Comparison of ENCODE assay signal across 12 cellular contexts in genomic region chr14:66140213-66140918, GRCh38.
DNase-seq lines count a peak whose midpoint lies in the region; ATAC-seq, FAIRE-seq and TF ChIP-seq lines count a peak whose summit lies in the region.
"Had no signal": no experiment of that assay in that cellular context is flagged by ENCODE, and none has a peak within 500 bp of the region (broad histone marks: within the 10 kb centered on the region; RNA-seq: fewer than 3 reads in every experiment).

No MANE protein-coding gene starts in this region.

- DNase-seq in H9, result no peak
- DNase-seq in GM12878 (ENCODE audit: low read depth, low spot score), result peak; percentile 30
- no peak for DNase-seq in activated effector memory CD4-positive, alpha-beta T cell treated with Interleukin-2 at 50 U/mL for 16 hours
- DNase-seq in stimulated activated effector memory CD8-positive, alpha-beta T cell treated with anti-CD3 and anti-CD28 coated beads, Interleukin-12 subunit alpha, Interleukin-12 subunit beta, amount 100 ng/mL, for 72 hours (ENCODE audit: low spot score in 2 of 2), result no peak
- DNase-seq in left ventricle myocardium superior, result no peak
- DNase-seq in SJCRH30, result no peak
- DNase-seq: activated CD8-positive, alpha-beta T cell treated with anti-CD3 and anti-CD28 coated beads, Interleukin-2, amount 10 ng/mL, durations not matched to agents 7 days and 5 days; endodermal cell; NCI-H2081 treated with DMSO at 0.1 percent for 48 hours; right lobe of liver had no signal

- no TSS peak for BruUV-seq in GM12878 (replicated peaks; lab: Mats Ljungman, UMichigan)

- intact Hi-C loops in GM12878 (cut with micrococcal nuclease; ENCODE audit: unreplicated experiment) (no loop called here), left ventricle myocardium superior (cut with micrococcal nuclease) (no loop called here)

- no peak overlapping the region for H2BK20ac ChIP-seq in H9 (ENCODE audit: low read depth, low read length, poor library complexity, severe bottlenecking)

- no CpG with 5 or more reads among the region's 6 CpGs for WGBS in H9 (ENCODE audit: extremely low coverage, insufficient read length, low lambda C conversion rate)
- WGBS in GM12878 (ENCODE audit: insufficient coverage, insufficient replicate concordance, low lambda C conversion rate, missing lambda C conversion rate), result 26% methylated on average over 6 of the region's 6 CpGs

- no peak overlapping the region for H3T11ph ChIP-seq in H9 (ENCODE audit: low read length)

- H4K5ac ChIP-seq in H9 (ENCODE audit: insufficient read length, low read depth, low read length), result no peak overlapping the region

- TF ChIP-seq POLR2A in GM12878 (IDR thresholded peaks at IDR 0.05; ENCODE audit: low read depth, low read length), result no peak

- H2BK15ac ChIP-seq in H9 (ENCODE audit: low read depth, low read length), result no peak overlapping the region

- no peaks in the 10 kb centered on the region for H3K4me1 ChIP-seq in H9 (ENCODE audit: insufficient read depth, low read length)
- H3K4me1 ChIP-seq in GM12878 (ENCODE audit: control insufficient read depth, insufficient read depth, low read length), result peaks cover 12% of the 10 kb centered on the region
- H3K4me1 ChIP-seq in SJCRH30, result no peaks in the 10 kb centered on the region
- H3K4me1 ChIP-seq: right lobe of liver had no signal

- peaks cover 0 to 5% of the 10 kb centered on the region in 2 experiments; a peak in 1 of 4 replicates for H3K4me1 Mint-ChIP-seq in H9
- no peaks in the 10 kb centered on the region for H3K4me1 Mint-ChIP-seq in stimulated activated effector memory CD8-positive, alpha-beta T cell treated with anti-CD3 and anti-CD28 coated beads, Interleukin-12 subunit alpha, Interleukin-12 subunit beta, amount 100 ng/mL, for 72 hours
- H3K4me1 Mint-ChIP-seq: endodermal cell had no signal

- no peak overlapping the region for H3K56ac ChIP-seq in H9 (ENCODE audit: insufficient read length, low read depth, low read length)

- peaks cover 4 to 6% of the 10 kb centered on the region in 2 experiments; a peak in 4 of 5 replicates for H3K9me3 Mint-ChIP-seq in H9
- no peaks in the 10 kb centered on the region for H3K9me3 Mint-ChIP-seq in stimulated activated effector memory CD8-positive, alpha-beta T cell treated with anti-CD3 and anti-CD28 coated beads, Interleukin-12 subunit alpha, Interleukin-12 subunit beta, amount 100 ng/mL, for 72 hours

- POLR2A ChIA-PET in GM12878 (lab: Charles Lee), result no interaction called here

- H3K79me1 ChIP-seq in H9 (ENCODE audit: insufficient read depth, low read depth, low read length, poor library complexity, severe bottlenecking), result no peaks in the 10 kb centered on the region

- TF ChIP-seq CTCF in H9 (conservative IDR thresholded peaks at IDR 0.05) (no peak), GM12878 (IDR thresholded peaks at IDR 0.05 in 2 of 3, conservative IDR thresholded peaks at IDR 0.05 in 1 of 3; ENCODE audit: control insufficient read depth in 2 of 3, extremely low read depth in 1 of 3, insufficient read depth in 1 of 3, low read depth in 3 of 3, low read length in 3 of 3) (no peak)

- no peak overlapping the region for H2BK12ac ChIP-seq in H9 (ENCODE audit: insufficient read length, low read depth, low read length)

- H3K4me3 Mint-ChIP-seq in H9, result no peak overlapping the region
- H3K4me3 Mint-ChIP-seq in stimulated activated effector memory CD8-positive, alpha-beta T cell treated with anti-CD3 and anti-CD28 coated beads, Interleukin-12 subunit alpha, Interleukin-12 subunit beta, amount 100 ng/mL, for 72 hours, result no peak overlapping the region
- H3K4me3 Mint-ChIP-seq: activated CD8-positive, alpha-beta T cell treated with anti-CD3 and anti-CD28 coated beads, Interleukin-2, amount 10 ng/mL, durations not matched to agents 7 days and 5 days; endodermal cell had no signal

- H4K8ac ChIP-seq in H9 (replicated peaks; ENCODE audit: insufficient read length, low read depth, low read length), result no peak overlapping the region

- no peaks in the 10 kb centered on the region for H3K27me3 ChIP-seq in H9 (ENCODE audit: insufficient read depth, low read length)
- H3K27me3 ChIP-seq in GM12878 (replicated peaks in 1 of 2; ENCODE audit: control insufficient read depth in 2 of 2, insufficient read depth in 2 of 2, low read length in 1 of 2), result no peaks in the 10 kb centered on the region
- H3K27me3 ChIP-seq in SJCRH30, result no peaks in the 10 kb centered on the region
- H3K27me3 ChIP-seq: right lobe of liver had no signal

- 0 out of 4 replicates have a peak, but pooled peaks of 1 of the 2 experiments have one; percentile 17 for TF ChIP-seq EP300 in GM12878 (IDR thresholded peaks at IDR 0.05; ENCODE audit: borderline replicate concordance in 1 of 2, control insufficient read depth in 1 of 2, low read depth in 2 of 2, low read length in 2 of 2)

- H2AFZ ChIP-seq in H9 (ENCODE audit: low read length) (no peak overlapping the region), GM12878 (ENCODE audit: control insufficient read depth, low read depth, low read length) (no peak overlapping the region)

- H4K91ac ChIP-seq in H9 (ENCODE audit: insufficient read length, low read depth, low read length), result no peak overlapping the region

- H3K9me3 ChIP-seq in H9 (ENCODE audit: control insufficient read depth, low read depth, low read length), result no peaks in the 10 kb centered on the region
- H3K9me3 ChIP-seq in GM12878 (replicated peaks; ENCODE audit: control insufficient read depth, insufficient read depth, low read length), result no peaks in the 10 kb centered on the region
- no peaks in the 10 kb centered on the region for H3K9me3 ChIP-seq in SJCRH30 (replicated peaks)
- H3K9me3 ChIP-seq: right lobe of liver had no signal

- H3K27ac ChIP-seq in H9 (ENCODE audit: insufficient read length, low read depth, low read length) (no peak overlapping the region), GM12878 (ENCODE audit: control insufficient read depth, insufficient read depth) (no peak overlapping the region), SJCRH30 (no peak overlapping the region)
- H3K27ac ChIP-seq: right lobe of liver had no signal

- ATAC-seq in GM18861 (IDR thresholded peaks at IDR 0.05; ENCODE audit: unreplicated experiment) (peak; percentile 75), HG03565 (IDR thresholded peaks at IDR 0.05; ENCODE audit: unreplicated experiment) (peak; percentile 93), GM12878 (peak; percentile 88), left ventricle myocardium superior (no peak)
- no peak for ATAC-seq in stimulated activated effector memory CD8-positive, alpha-beta T cell treated with anti-CD3 and anti-CD28 coated beads, Interleukin-12 subunit alpha, Interleukin-12 subunit beta, amount 100 ng/mL, for 72 hours
- ATAC-seq: activated CD8-positive, alpha-beta T cell treated with anti-CD3 and anti-CD28 coated beads, Interleukin-2, amount 10 ng/mL, durations not matched to agents 7 days and 5 days had no signal

- no peaks in the 10 kb centered on the region for H3K36me3 ChIP-seq in GM12878 (ENCODE audit: control insufficient read depth in 2 of 2, insufficient read depth in 2 of 2, low read length in 1 of 2)
- H3K36me3 ChIP-seq in SJCRH30, result no peaks in the 10 kb centered on the region
- H3K36me3 ChIP-seq: right lobe of liver had no signal

- peak overlapping the region; percentile 8; the same call in 1 of the 2 replicates for H3K14ac ChIP-seq in H9 (ENCODE audit: insufficient read depth, low read length)

- H3K36me3 Mint-ChIP-seq in H9 (ENCODE audit: insufficient read depth in 1 of 3, low read depth in 3 of 3), result peaks cover 0 to 2% (median 0%) of the 10 kb centered on the region in 3 experiments; a peak in 3 of 7 replicates
- no peaks in the 10 kb centered on the region for H3K36me3 Mint-ChIP-seq in stimulated activated effector memory CD8-positive, alpha-beta T cell treated with anti-CD3 and anti-CD28 coated beads, Interleukin-12 subunit alpha, Interleukin-12 subunit beta, amount 100 ng/mL, for 72 hours

- H2BK120ac ChIP-seq in H9 (ENCODE audit: low read depth, low read length, poor library complexity, severe bottlenecking), result no peak overlapping the region

- no peak overlapping the region for H2AK5ac ChIP-seq in H9 (ENCODE audit: insufficient read length, low read length)

- H3K9ac ChIP-seq in H9 (ENCODE audit: extremely low read depth, insufficient read length, low read length) (no peak overlapping the region), GM12878 (ENCODE audit: control insufficient read depth, insufficient read depth, low read length) (no peak overlapping the region)

- H3K18ac ChIP-seq in H9 (ENCODE audit: insufficient read length, low read depth, low read length), result no peak overlapping the region

- H3K4me2 ChIP-seq in H9 (ENCODE audit: insufficient read depth, insufficient read length, low read length), result no peak overlapping the region
- peak overlapping the region; percentile 59 for H3K4me2 ChIP-seq in GM12878 (ENCODE audit: control insufficient read depth, insufficient read depth)

- no peaks in the 10 kb centered on the region for H3K23me2 ChIP-seq in H9 (ENCODE audit: insufficient read length, low read depth, low read length, poor library complexity, severe bottlenecking)

- in situ Hi-C loops in GM12878 (cut with MboI), result no loop called here

- H4K20me1 ChIP-seq in H9 (ENCODE audit: control insufficient read depth, insufficient read depth, insufficient read length) (no peaks in the 10 kb centered on the region), GM12878 (ENCODE audit: control insufficient read depth, insufficient read depth) (no peaks in the 10 kb centered on the region)

- H3K79me2 ChIP-seq in H9 (ENCODE audit: insufficient read depth, low read length), result no peaks in the 10 kb centered on the region
- H3K79me2 ChIP-seq in GM12878 (ENCODE audit: control insufficient read depth, insufficient read depth, low read length), result no peaks in the 10 kb centered on the region

- SMC1A ChIA-PET in GM12878 (lab: Charles Lee; ENCODE audit: uncharacterized antibody, unreplicated experiment), result interaction anchor here (0.7 kb wide), 1 partner anchor 887 kb away, joined by 3 read pairs; no protein-coding TSS in a partner anchor

- RAD21 ChIA-PET in GM12878 (lab: Charles Lee; ENCODE audit: unreplicated experiment), result no interaction called here

- CTCF ChIA-PET in GM12878 (lab: Yijun Ruan, JAX), result interaction anchor here (0.6 kb wide), 2 partner anchors 34 to 49 kb away, joined by 3 to 4 read pairs; no protein-coding TSS in a partner anchor

- FAIRE-seq in GM12878 (lab: Jason Lieb, UNC), result peak; percentile 82

- no peak overlapping the region for H3K23ac ChIP-seq in H9 (ENCODE audit: insufficient read length, low read depth, low read length)

- H3K27ac Mint-ChIP-seq in H9, result no peak overlapping the region
- H3K27ac Mint-ChIP-seq in stimulated activated effector memory CD8-positive, alpha-beta T cell treated with anti-CD3 and anti-CD28 coated beads, Interleukin-12 subunit alpha, Interleukin-12 subunit beta, amount 100 ng/mL, for 72 hours, result no peak overlapping the region
- H3K27ac Mint-ChIP-seq: activated CD8-positive, alpha-beta T cell treated with anti-CD3 and anti-CD28 coated beads, Interleukin-2, amount 10 ng/mL, durations not matched to agents 7 days and 5 days; endodermal cell had no signal

- no peak overlapping the region for H3K4ac ChIP-seq in H9 (ENCODE audit: low read depth, low read length)

- H3K27me3 Mint-ChIP-seq in H9 (ENCODE audit: low read depth), result no peaks in the 10 kb centered on the region

- TF ChIP-seq RAD21 in GM12878 (IDR thresholded peaks at IDR 0.05; ENCODE audit: insufficient read depth, low read depth, low read length), result no peak

- H2BK5ac ChIP-seq in H9 (ENCODE audit: insufficient read length, low read length), result no peak overlapping the region

- H3K4me3 ChIP-seq in GM12878 (no peak overlapping the region), SJCRH30 (no peak overlapping the region)
- H3K4me3 ChIP-seq: right lobe of liver had no signal

Comparison
In these comparisons a context has a peak if more than half of its experiments do, and no peak if none do; other contexts are left out.
1. ATAC-seq: peak in GM18861 (single experiment), HG03565 (single experiment) and GM12878 (single experiment); none in stimulated activated effector memory CD8-positive, alpha-beta T cell treated with anti-CD3 and anti-CD28 coated beads, Interleukin-12 subunit alpha, Interleukin-12 subunit beta, amount 100 ng/mL, for 72 hours (single experiment) and left ventricle myocardium superior (single experiment).